30 cellular contexts compared by ENCODE assay signal in genomic region chr19:15075801-15076200, GRCh38. TPM values are rescaled to one million over a fixed set of nuclear protein-coding genes. Genes with fewer than 3 reads are reported as not detected.
"Had no signal": no experiment of that assay in that cellular context is flagged by ENCODE, and none has a peak within 500 bp of the region (broad histone marks: within the 10 kb centered on the region; RNA-seq: fewer than 3 reads in every experiment).

No MANE protein-coding gene starts in this region.

- H3K27ac Mint-ChIP-seq: stimulated activated effector memory CD8-positive, alpha-beta T cell treated with anti-CD3 and anti-CD28 coated beads, Interleukin-12 subunit alpha, Interleukin-12 subunit beta, amount 100 ng/mL, for 72 hours; stimulated activated memory B cell treated with anti-CD40 and anti-IgM and Interleukin-4, amounts not matched to agents 10 μg/mL and 1 μg/mL and 100 μg/mL, for 72 hours; stimulated activated naive B cell treated with anti-CD40 and anti-IgM and Interleukin-4, amounts not matched to agents 10 μg/mL and 1 μg/mL and 100 μg/mL, for 72 hours; stimulated activated naive CD8-positive, alpha-beta T cell treated with anti-CD3 and anti-CD28 coated beads, Interleukin-15, amount 100 ng/mL, for 72 hours; stimulated activated naive CD8-positive, alpha-beta T cell treated with anti-CD3 and anti-CD28 coated beads, Interleukin-15, Interleukin-2, amounts not matched to agents 100 ng/mL and 50 ng/mL, for 24 hours had no signal

- H3K36me3 ChIP-seq: stomach, suprapubic skin, thoracic aorta, thyroid gland, tibial artery, tibial nerve, transverse colon, upper lobe of left lung, upper lobe of right lung, uterus, vagina had no signal

- H3K27me3 ChIP-seq: testis, thyroid gland, upper lobe of left lung, uterus, vagina had no signal

- ATAC-seq: stimulated activated effector memory CD8-positive, alpha-beta T cell treated with anti-CD3 and anti-CD28 coated beads, Interleukin-12 subunit alpha, Interleukin-12 subunit beta, amount 100 ng/mL, for 72 hours; stimulated activated memory B cell treated with anti-CD40 and anti-IgM and Interleukin-4, amounts not matched to agents 10 μg/mL and 1 μg/mL and 100 μg/mL, for 72 hours; stimulated activated naive B cell treated with anti-CD40 and anti-IgM and Interleukin-4, amounts not matched to agents 10 μg/mL and 1 μg/mL and 100 μg/mL, for 72 hours; stimulated activated naive CD8-positive, alpha-beta T cell treated with anti-CD3 and anti-CD28 coated beads, Interleukin-15, amount 100 ng/mL, for 72 hours; stimulated activated naive CD8-positive, alpha-beta T cell treated with anti-CD3 and anti-CD28 coated beads, Interleukin-15, Interleukin-2, amounts not matched to agents 100 U/mL and 50 U/mL, for 24 hours; upper lobe of right lung had no signal

- H3K4me3 ChIP-seq: stomach, suprapubic skin, testis, thoracic aorta, thyroid gland, tibial artery, tibial nerve, transverse colon, upper lobe of left lung, upper lobe of right lung, uterus, vagina had no signal

- H3K9me3 ChIP-seq: stomach, suprapubic skin, testis, thoracic aorta, thyroid gland, tibial artery, tibial nerve, transverse colon, upper lobe of left lung, upper lobe of right lung, uterus, vagina had no signal

- H3K27me3 Mint-ChIP-seq: stimulated activated naive CD8-positive, alpha-beta T cell treated with anti-CD3 and anti-CD28 coated beads, Interleukin-15, amount 100 ng/mL, for 72 hours had no signal

- DNase-seq: stimulated activated CD4-positive, alpha-beta T cell treated with anti-CD3 and anti-CD28 coated beads, Interleukin-2, amount 100 ng/mL, for 48 hours; stimulated activated CD4-positive, alpha-beta T cell treated with anti-CD3 and anti-CD28 coated beads, Interleukin-4, amount 100 ng/mL, for 1 hour; stimulated activated CD4-positive, alpha-beta T cell treated with anti-CD3 and anti-CD28 coated beads, Interleukin-4, amount 100 ng/mL, for 24 hours; stimulated activated CD4-positive, alpha-beta T cell treated with anti-CD3 and anti-CD28 coated beads, Interleukin-4, amount 100 ng/mL, for 4 hours; stimulated activated CD8-positive, alpha-beta memory T cell treated with anti-CD3 and anti-CD28 coated beads, Interleukin-4, amount 100 ng/mL, for 48 hours; stimulated activated naive B cell treated with anti-CD40 and anti-IgM and Interleukin-4, amounts not matched to agents 10 μg/mL and 1 μg/mL and 100 μg/mL, for 72 hours; stimulated activated naive CD4-positive, alpha-beta T cell; stimulated activated naive CD4-positive, alpha-beta T cell treated with Interleukin-2 at 50 U/mL for 16 hours; stimulated activated naive CD8-positive, alpha-beta T cell treated with anti-CD3 and anti-CD28 coated beads, Interleukin-15, amount 100 ng/mL, for 72 hours; stimulated activated naive CD8-positive, alpha-beta T cell treated with anti-CD3 and anti-CD28 coated beads, Interleukin-15, Interleukin-2, amounts not matched to agents 100 U/mL and 50 U/mL, for 24 hours; stomach; substantia nigra; testis; thyroid gland; tibial artery; transverse colon; upper lobe of left lung; upper lobe of right lung; uterus had no signal

- H3K4me1 Mint-ChIP-seq: stimulated activated effector memory CD8-positive, alpha-beta T cell treated with anti-CD3 and anti-CD28 coated beads, Interleukin-12 subunit alpha, Interleukin-12 subunit beta, amount 100 ng/mL, for 72 hours; stimulated activated memory B cell treated with anti-CD40 and anti-IgM and Interleukin-4, amounts not matched to agents 10 μg/mL and 1 μg/mL and 100 μg/mL, for 72 hours; stimulated activated naive B cell treated with anti-CD40 and anti-IgM and Interleukin-4, amounts not matched to agents 10 μg/mL and 1 μg/mL and 100 μg/mL, for 72 hours; stimulated activated naive CD8-positive, alpha-beta T cell treated with anti-CD3 and anti-CD28 coated beads, Interleukin-15, amount 100 ng/mL, for 72 hours had no signal

- H3K9me3 Mint-ChIP-seq: stimulated activated effector memory CD8-positive, alpha-beta T cell treated with anti-CD3 and anti-CD28 coated beads, Interleukin-12 subunit alpha, Interleukin-12 subunit beta, amount 100 ng/mL, for 72 hours; stimulated activated memory B cell treated with anti-CD40 and anti-IgM and Interleukin-4, amounts not matched to agents 10 μg/mL and 1 μg/mL and 100 μg/mL, for 72 hours; stimulated activated naive B cell treated with anti-CD40 and anti-IgM and Interleukin-4, amounts not matched to agents 10 μg/mL and 1 μg/mL and 100 μg/mL, for 72 hours; stimulated activated naive CD8-positive, alpha-beta T cell treated with anti-CD3 and anti-CD28 coated beads, Interleukin-15, amount 100 ng/mL, for 72 hours; stimulated activated naive CD8-positive, alpha-beta T cell treated with anti-CD3 and anti-CD28 coated beads, Interleukin-15, Interleukin-2, amounts not matched to agents 100 ng/mL and 50 ng/mL, for 24 hours had no signal

- H3K36me3 Mint-ChIP-seq: stimulated activated effector memory CD8-positive, alpha-beta T cell treated with anti-CD3 and anti-CD28 coated beads, Interleukin-12 subunit alpha, Interleukin-12 subunit beta, amount 100 ng/mL, for 72 hours; stimulated activated memory B cell treated with anti-CD40 and anti-IgM and Interleukin-4, amounts not matched to agents 10 μg/mL and 1 μg/mL and 100 μg/mL, for 72 hours; stimulated activated naive B cell treated with anti-CD40 and anti-IgM and Interleukin-4, amounts not matched to agents 10 μg/mL and 1 μg/mL and 100 μg/mL, for 72 hours had no signal

- H3K4me3 Mint-ChIP-seq: stimulated activated effector memory CD8-positive, alpha-beta T cell treated with anti-CD3 and anti-CD28 coated beads, Interleukin-12 subunit alpha, Interleukin-12 subunit beta, amount 100 ng/mL, for 72 hours; stimulated activated memory B cell treated with anti-CD40 and anti-IgM and Interleukin-4, amounts not matched to agents 10 μg/mL and 1 μg/mL and 100 μg/mL, for 72 hours; stimulated activated naive B cell treated with anti-CD40 and anti-IgM and Interleukin-4, amounts not matched to agents 10 μg/mL and 1 μg/mL and 100 μg/mL, for 72 hours; stimulated activated naive CD8-positive, alpha-beta T cell treated with anti-CD3 and anti-CD28 coated beads, Interleukin-15, amount 100 ng/mL, for 72 hours; stimulated activated naive CD8-positive, alpha-beta T cell treated with anti-CD3 and anti-CD28 coated beads, Interleukin-15, Interleukin-2, amounts not matched to agents 100 ng/mL and 50 ng/mL, for 24 hours had no signal

- H3K27ac ChIP-seq: stomach, suprapubic skin, testis, thoracic aorta, thyroid gland, tibial artery, tibial nerve, transverse colon, upper lobe of left lung, upper lobe of right lung, uterus, vagina had no signal

- H3K4me1 ChIP-seq: stomach, suprapubic skin, testis, thyroid gland, tibial artery, tibial nerve, transverse colon, upper lobe of left lung, upper lobe of right lung, uterus, vagina had no signal

RNA-seq across cellular contexts. Expression of gene OR1I1, which starts 6.2 kb away (rescaled TPM):
- total RNA-seq: stomach, subcutaneous adipose tissue, suprapubic skin, temporal lobe, testis, thoracic aorta, thyroid gland, tibial nerve, transverse colon, upper lobe of left lung, upper lobe of right lung, ureter, urinary bladder, uterus, vagina had no signal

RNA-seq across cellular contexts. Expression of gene CASP14, which starts 26.5 kb away (rescaled TPM):
- total RNA-seq: stomach, subcutaneous adipose tissue, temporal lobe, thyroid gland, tibial nerve, transverse colon, upper lobe of left lung, upper lobe of right lung, urinary bladder, uterus had no signal
